ENCODE assay signal across 15 cellular contexts in genomic region chr3:11706604-11707003, GRCh38.
DNase-seq lines count a peak whose midpoint lies in the region; ATAC-seq, FAIRE-seq and TF ChIP-seq lines count a peak whose summit lies in the region.
"Had no signal": no experiment of that assay in that cellular context is flagged by ENCODE, and none has a peak within 500 bp of the region (broad histone marks: within the 10 kb centered on the region; RNA-seq: fewer than 3 reads in every experiment).

No MANE protein-coding gene starts in this region.

- H3K36me3 ChIP-seq in WERI-Rb-1, result peaks cover 4% of the 10 kb centered on the region
- H3K36me3 ChIP-seq in keratinocyte (ENCODE audit: control insufficient read depth in 2 of 2, extremely low read depth in 1 of 2, insufficient read depth in 2 of 2, low read length in 2 of 2), result peaks cover 4 to 6% of the 10 kb centered on the region in 2 experiments

- TF ChIP-seq CTCF in WERI-Rb-1 (IDR thresholded peaks at IDR 0.05; ENCODE audit: low read depth, low read length) (no peak), keratinocyte (optimal IDR thresholded peaks at IDR 0.05 in 1 of 3, IDR thresholded peaks at IDR 0.05 in 1 of 3, conservative IDR thresholded peaks at IDR 0.05 in 1 of 3; ENCODE audit: extremely low read depth in 1 of 3, insufficient read depth in 2 of 3, low read length in 3 of 3) (no peak)

- dilution Hi-C loops in keratinocyte (cut with MboI; ENCODE audit: extremely low pct_ligation_motif_present, low sequenced_read_pairs), result no loop called here

- CTCF ChIA-PET in activated CD4-positive, alpha-beta memory T cell treated with anti-CD3 and anti-CD28 coated beads, Interleukin-2, amount 10 ng/mL, durations not matched to agents 7 days and 5 days (lab: Charles Lee), result no interaction called here

- peaks cover 2% of the 10 kb centered on the region for H3K9me1 ChIP-seq in keratinocyte (ENCODE audit: control insufficient read depth, extremely low read depth, insufficient read depth, low read length)

- peaks cover 13% of the 10 kb centered on the region for H3K9me3 Mint-ChIP-seq in activated CD4-positive, alpha-beta memory T cell treated with anti-CD3 and anti-CD28 coated beads, Interleukin-2, amount 10 ng/mL, durations not matched to agents 7 days and 5 days

- no peaks in the 10 kb centered on the region for H4K20me1 ChIP-seq in keratinocyte (ENCODE audit: control insufficient read depth, extremely low read depth, insufficient read depth, low read length)

- FAIRE-seq in keratinocyte (lab: Jason Lieb, UNC), result no peak
- FAIRE-seq: H1, HTR-8/SVneo had no signal

- peaks cover 15% of the 10 kb centered on the region for H3K4me1 ChIP-seq in keratinocyte (ENCODE audit: control insufficient read depth, extremely low read depth, insufficient read depth, low read length)

- H3K4me2 ChIP-seq in keratinocyte (ENCODE audit: control insufficient read depth, extremely low read depth, insufficient read depth, low read depth, low read length), result no peak overlapping the region

- peak; percentile 47 for DNase-seq in NCI-H2171 treated with DMSO at 0.1 percent for 48 hours (lab: John Stamatoyannopoulos, UW)
- no peak for DNase-seq in NCI-H2171 (lab: John Stamatoyannopoulos, UW)
- DNase-seq in WERI-Rb-1, result peak; percentile 48
- no peak for DNase-seq in keratinocyte (ENCODE audit: low read depth, low spot score)
- no peak for DNase-seq in activated CD4-positive, alpha-beta memory T cell treated with anti-CD3 and anti-CD28 coated beads, Interleukin-2, amount 10 ng/mL, durations not matched to agents 7 days and 5 days
- DNase-seq in HCEC 1CT, result no peak
- DNase-seq: CD8-positive, alpha-beta memory T cell; GF-D8; HFFc6 had no signal

- no peaks in the 10 kb centered on the region for H3K27me3 ChIP-seq in WERI-Rb-1 (ENCODE audit: insufficient read depth, low read depth, severe bottlenecking)
- no peaks in the 10 kb centered on the region for H3K27me3 ChIP-seq in keratinocyte (ENCODE audit: control insufficient read depth, extremely low read depth, insufficient read depth, low read length)

- H3K36me3 Mint-ChIP-seq in activated CD4-positive, alpha-beta memory T cell treated with anti-CD3 and anti-CD28 coated beads, Interleukin-2, amount 10 ng/mL, durations not matched to agents 7 days and 5 days (ENCODE audit: low read depth), result peaks cover 9% of the 10 kb centered on the region

- POLR2A ChIA-PET in activated CD4-positive, alpha-beta memory T cell treated with anti-CD3 and anti-CD28 coated beads, Interleukin-2, amount 10 ng/mL, durations not matched to agents 7 days and 5 days (lab: Charles Lee), result no interaction called here

- ATAC-seq in HG03469 (IDR thresholded peaks at IDR 0.05; ENCODE audit: unreplicated experiment), result no peak

- H3K4me1 Mint-ChIP-seq in activated CD4-positive, alpha-beta memory T cell treated with anti-CD3 and anti-CD28 coated beads, Interleukin-2, amount 10 ng/mL, durations not matched to agents 7 days and 5 days, result peaks cover 2% of the 10 kb centered on the region

- H3K4me3 Mint-ChIP-seq in activated CD4-positive, alpha-beta memory T cell treated with anti-CD3 and anti-CD28 coated beads, Interleukin-2, amount 10 ng/mL, durations not matched to agents 7 days and 5 days, result no peak overlapping the region
- H3K4me3 Mint-ChIP-seq: CD14-positive monocyte; CD8-positive, alpha-beta memory T cell; HFFc6 had no signal

- H3K4me3 ChIP-seq in WERI-Rb-1 (ENCODE audit: low read depth, low read length) (no peak overlapping the region), keratinocyte (ENCODE audit: control insufficient read depth in 2 of 3, extremely low read depth in 1 of 3, insufficient read depth in 2 of 3, low read depth in 1 of 3, low read length in 3 of 3) (no peak overlapping the region)
- H3K4me3 ChIP-seq: HAP-1 had no signal

- peaks cover 89% of the 10 kb centered on the region for H3K79me2 ChIP-seq in keratinocyte (ENCODE audit: control insufficient read depth, insufficient read depth, low read length)

- peaks cover 13% of the 10 kb centered on the region for H3K9me3 ChIP-seq in WERI-Rb-1 (ENCODE audit: severe bottlenecking)
- peaks cover 5% of the 10 kb centered on the region for H3K9me3 ChIP-seq in keratinocyte (ENCODE audit: control insufficient read depth, low read depth, low read length)
- H3K9me3 ChIP-seq: HAP-1 had no signal

- H3K27ac Mint-ChIP-seq in activated CD4-positive, alpha-beta memory T cell treated with anti-CD3 and anti-CD28 coated beads, Interleukin-2, amount 10 ng/mL, durations not matched to agents 7 days and 5 days, result no peak overlapping the region
- H3K27ac Mint-ChIP-seq: CD14-positive monocyte; CD8-positive, alpha-beta memory T cell; HFFc6 had no signal

- H3K27ac ChIP-seq in WERI-Rb-1, result peak overlapping the region; percentile 80
- peak overlapping the region; percentile 5 for H3K27ac ChIP-seq in keratinocyte (ENCODE audit: control insufficient read depth, insufficient read depth, low read length)
- H3K27ac ChIP-seq: 22Rv1 had no signal

- no peaks in the 10 kb centered on the region for H3K27me3 Mint-ChIP-seq in activated CD4-positive, alpha-beta memory T cell treated with anti-CD3 and anti-CD28 coated beads, Interleukin-2, amount 10 ng/mL, durations not matched to agents 7 days and 5 days
- H3K27me3 Mint-ChIP-seq: CD8-positive, alpha-beta memory T cell had no signal

- no peak overlapping the region for H3K9ac ChIP-seq in keratinocyte (ENCODE audit: control insufficient read depth, extremely low read depth, insufficient read depth, low read length)

- no peak overlapping the region for H2AFZ ChIP-seq in keratinocyte (ENCODE audit: control insufficient read depth, low read length)

Comparison
In these comparisons a context has a peak if more than half of its experiments do, and no peak if none do; other contexts are left out.
1. DNase-seq: peak in NCI-H2171 treated with DMSO at 0.1 percent for 48 hours (single experiment) and WERI-Rb-1 (single experiment); none in NCI-H2171 (single experiment), keratinocyte (single experiment), activated CD4-positive, alpha-beta memory T cell treated with anti-CD3 and anti-CD28 coated beads, Interleukin-2, amount 10 ng/mL, durations not matched to agents 7 days and 5 days (single experiment) and HCEC 1CT (single experiment).